ENCODE assay signal across 8 cellular contexts in genomic region chr11:62923634-62924411, GRCh38. TPM values are rescaled to one million over a fixed set of nuclear protein-coding genes. Genes with fewer than 3 reads are reported as not detected.
DNase-seq lines count a peak whose midpoint lies in the region; ATAC-seq and TF ChIP-seq lines count a peak whose summit lies in the region.

No MANE protein-coding gene starts in this region.

- intact Hi-C loops in colonic mucosa (cut with DNase I) (no loop called here), left colon (cut with DNase I, micrococcal nuclease) (no loop called here)

- TF ChIP-seq CTCF in colonic mucosa (IDR thresholded peaks at IDR 0.05): no peak

- H3K4me3 Mint-ChIP-seq in CD8-positive, alpha-beta memory T cell: peak overlapping the region; percentile 75 to 83 (median 77)

- DNase-seq in CD8-positive, alpha-beta memory T cell: peak in 2 of 5 donors; percentile 26 to 43
- DNase-seq in Karpas-422: peak; percentile 54
- DNase-seq in colonic mucosa: no peak
- DNase-seq in occipital lobe (lab: John Stamatoyannopoulos, UW): peak; percentile 64
- DNase-seq in left colon: no peak
- DNase-seq in G401 (ENCODE audit: low spot score): no peak
- no peak for DNase-seq in NCI-H1930 (lab: John Stamatoyannopoulos, UW)
- DNase-seq in DMS153 (lab: John Stamatoyannopoulos, UW): no peak

- peaks cover 39% of the 10 kb centered on the region for H3K27me3 ChIP-seq in CD8-positive, alpha-beta memory T cell (ENCODE audit: insufficient read depth, low read length, poor library complexity, severe bottlenecking)
- H3K27me3 ChIP-seq in Karpas-422 (ENCODE audit: low read length) (no peaks in the 10 kb centered on the region), colonic mucosa (peaks cover 56% of the 10 kb centered on the region)

- H3K4me1 Mint-ChIP-seq in CD8-positive, alpha-beta memory T cell: peaks cover 24 to 44% (median 33%) of the 10 kb centered on the region in 3 donors

- peak overlapping the region; percentile 40 for H3K4me2 ChIP-seq in Karpas-422 (ENCODE audit: low read depth, low read length, poor library complexity, severe bottlenecking)

- no peaks in the 10 kb centered on the region for H3K9me3 ChIP-seq in CD8-positive, alpha-beta memory T cell (ENCODE audit: low read length)
- H3K9me3 ChIP-seq in Karpas-422 (ENCODE audit: low read length) (no peaks in the 10 kb centered on the region), colonic mucosa (no peaks in the 10 kb centered on the region)

- peaks cover 0 to 2% (median 0%) of the 10 kb centered on the region in 3 donors for H3K36me3 Mint-ChIP-seq in CD8-positive, alpha-beta memory T cell

- POLR2A ChIA-PET in CD8-positive, alpha-beta memory T cell (lab: Charles Lee): interaction anchor here (0.6 to 0.8 kb wide), 3 partner anchors 14 to 251 kb away, joined by 3 to 8 read pairs (median 4); no protein-coding TSS in a partner anchor

- H3K9me3 Mint-ChIP-seq in CD8-positive, alpha-beta memory T cell: no peaks in the 10 kb centered on the region

- ATAC-seq in left colon: no peak

- H3K9ac ChIP-seq in Karpas-422 (ENCODE audit: low read length): no peak overlapping the region
- H3K9ac ChIP-seq in colonic mucosa (ENCODE audit: low read depth in 2 of 2, low read length in 2 of 2): no peak overlapping the region

- no peaks in the 10 kb centered on the region for H3K79me2 ChIP-seq in Karpas-422 (ENCODE audit: low read length)

- H3K4me3 ChIP-seq in CD8-positive, alpha-beta memory T cell (ENCODE audit: low read length): peak overlapping the region; percentile 39
- H3K4me3 ChIP-seq in Karpas-422 (ENCODE audit: low read length): 0 out of 2 replicates have a peak overlapping the region, but pooled peaks have one; percentile 15
- H3K4me3 ChIP-seq in colonic mucosa: peak overlapping the region; percentile 0

- H3K4me1 ChIP-seq in CD8-positive, alpha-beta memory T cell (ENCODE audit: insufficient read depth, low read length): peaks cover 20% of the 10 kb centered on the region
- H3K4me1 ChIP-seq in Karpas-422 (ENCODE audit: low read length) (peaks cover 27% of the 10 kb centered on the region), colonic mucosa (no peaks in the 10 kb centered on the region)

- in situ Hi-C loops in G401 (cut with HindIII; ENCODE audit: low sequenced_read_pairs): loop anchor here (5.0 kb wide), 1 partner anchor 83 kb away; no protein-coding TSS in a partner anchor

- H2AFZ ChIP-seq in Karpas-422 (ENCODE audit: low read length): 0 out of 2 replicates have a peak overlapping the region, but pooled peaks have one; percentile 28

- H4K20me1 ChIP-seq in Karpas-422 (ENCODE audit: insufficient read depth, low read depth, low read length): no peaks in the 10 kb centered on the region

- H3K27ac ChIP-seq in CD8-positive, alpha-beta memory T cell (ENCODE audit: low read depth, low read length): no peak overlapping the region
- H3K27ac ChIP-seq in Karpas-422 (ENCODE audit: low read length) (no peak overlapping the region), colonic mucosa (no peak overlapping the region)

- H3K9me2 ChIP-seq in Karpas-422 (replicated peaks; ENCODE audit: insufficient read depth, low read length): no peaks in the 10 kb centered on the region

- peak overlapping the region in 2 of 8 donors; percentile 47 to 63 for H3K27ac Mint-ChIP-seq in CD8-positive, alpha-beta memory T cell

- no peaks in the 10 kb centered on the region for H3K36me3 ChIP-seq in CD8-positive, alpha-beta memory T cell (ENCODE audit: insufficient read depth, low read length)
- H3K36me3 ChIP-seq in Karpas-422 (ENCODE audit: insufficient read depth, low read length): no peaks in the 10 kb centered on the region
- H3K36me3 ChIP-seq in colonic mucosa: no peaks in the 10 kb centered on the region

- CTCF ChIA-PET in CD8-positive, alpha-beta memory T cell (lab: Charles Lee): interaction anchor here (0.6 to 5.0 kb wide), 2 partner anchors 18 to 1414 kb away, joined by 3 to 23 read pairs; no protein-coding TSS in a partner anchor

- peaks cover 56 to 78% of the 10 kb centered on the region in 2 donors for H3K27me3 Mint-ChIP-seq in CD8-positive, alpha-beta memory T cell

RNA-seq across cellular contexts. Expression of gene CHRM1, which starts 2.7 kb away (rescaled TPM):
- total RNA-seq in CD8-positive, alpha-beta memory T cell: not detected
- not detected for polyA plus RNA-seq in CD8-positive, alpha-beta memory T cell
- not detected in 2 replicates for total RNA-seq in Karpas-422 (2014; rRNA removed; shearing (Covaris generic); ENCODE audit: low replicate concordance)
- total RNA-seq in colonic mucosa (1 to 10 TPM; 1.2 to 1.8 TPM), occipital lobe (12.3 TPM), left colon (under 1 TPM; 0.84 to 0.98 TPM)
- not detected in 2 replicates for total RNA-seq in G401 (2014; rRNA removed; shearing (Covaris generic))

RNA-seq across cellular contexts. Expression of gene SLC3A2, which starts 43.1 kb away (rescaled TPM):
- total RNA-seq in CD8-positive, alpha-beta memory T cell: 100 to 1,000 TPM; 426 to 430 TPM
- polyA plus RNA-seq in CD8-positive, alpha-beta memory T cell: 180 TPM
- 167 and 208 TPM in 2 replicates for total RNA-seq in Karpas-422 (2014; rRNA removed; shearing (Covaris generic); ENCODE audit: low replicate concordance)
- total RNA-seq in colonic mucosa: 100 to 1,000 TPM in 1 of 2 donors, 10 to 100 TPM in 1; 70.4 to 116 TPM
- 87.3 TPM for total RNA-seq in occipital lobe
- total RNA-seq in left colon: 100 to 1,000 TPM in 1 of 2 donors, 10 to 100 TPM in 1; 98.8 to 107 TPM
- 225 and 239 TPM in 2 replicates for total RNA-seq in G401 (2014; rRNA removed; shearing (Covaris generic))

Comparison
In these comparisons a context has a peak if more than half of its experiments do, and no peak if none do; other contexts are left out.
1. DNase-seq: peak in Karpas-422 (single experiment) and occipital lobe (single experiment); none in colonic mucosa (single experiment), left colon (0 of 2), G401 (single experiment), NCI-H1930 (0 of 2) and DMS153 (single experiment).
2. Peak in every context shown above with its lines, with median percentiles within 50 percentile points of each other: H3K4me3 ChIP-seq.